Comparison of ENCODE assay signal across 1 cellular context in the genomic region with DNA sequence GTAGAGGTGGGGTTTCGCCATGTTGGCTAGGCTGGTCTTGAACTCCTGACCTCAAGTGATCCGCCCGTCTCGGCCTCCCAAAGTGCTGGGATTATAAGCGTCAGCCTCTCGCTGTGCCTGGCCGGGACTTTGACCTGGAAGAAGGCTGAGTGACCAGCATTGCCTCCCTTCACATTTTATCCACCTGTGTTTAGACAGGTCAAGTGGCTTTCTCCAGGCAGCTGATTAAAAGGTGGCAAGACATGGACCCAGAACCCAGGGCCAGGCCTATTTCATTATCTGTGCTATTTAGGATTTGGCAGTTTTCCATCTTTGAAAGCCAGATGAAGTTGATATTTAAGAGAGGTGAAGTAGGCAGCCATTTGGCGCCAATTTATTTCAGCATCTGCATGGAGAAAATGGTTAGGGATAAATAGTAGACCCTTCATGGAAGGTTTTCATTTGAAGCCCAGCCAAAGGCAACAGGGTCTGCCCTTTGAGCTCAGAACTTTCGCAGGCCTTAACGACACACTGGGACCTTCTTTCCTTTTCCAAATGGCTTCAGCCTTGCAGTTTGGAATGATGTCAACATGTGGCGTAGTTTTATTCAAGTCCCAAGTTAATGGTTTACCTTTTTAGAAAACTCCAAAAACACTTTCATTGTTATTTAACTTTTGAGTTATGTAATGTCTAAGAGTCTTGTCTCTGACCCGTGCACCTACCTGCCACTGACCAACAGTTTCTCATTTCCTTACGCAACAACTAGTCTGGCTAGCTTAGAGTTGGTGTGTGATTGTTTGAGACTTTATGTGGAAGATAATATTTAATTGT.
TF ChIP-seq lines count a peak whose summit lies in the region.

No MANE protein-coding gene starts in this region.

TF ChIP-seq in HepG2, 621 proteins besides CTCF, POLR2A, EP300 and RAD21 (continued from another document and continues in another):
- TF ChIP-seq TIGD3 (CRISPR knock-in tag; IDR thresholded peaks at IDR 0.05; ENCODE audit: borderline replicate concordance): no peak
- TF ChIP-seq KDM1A (CRISPR knock-in tag; IDR thresholded peaks at IDR 0.05): no peak
- TF ChIP-seq, protein P1, sequence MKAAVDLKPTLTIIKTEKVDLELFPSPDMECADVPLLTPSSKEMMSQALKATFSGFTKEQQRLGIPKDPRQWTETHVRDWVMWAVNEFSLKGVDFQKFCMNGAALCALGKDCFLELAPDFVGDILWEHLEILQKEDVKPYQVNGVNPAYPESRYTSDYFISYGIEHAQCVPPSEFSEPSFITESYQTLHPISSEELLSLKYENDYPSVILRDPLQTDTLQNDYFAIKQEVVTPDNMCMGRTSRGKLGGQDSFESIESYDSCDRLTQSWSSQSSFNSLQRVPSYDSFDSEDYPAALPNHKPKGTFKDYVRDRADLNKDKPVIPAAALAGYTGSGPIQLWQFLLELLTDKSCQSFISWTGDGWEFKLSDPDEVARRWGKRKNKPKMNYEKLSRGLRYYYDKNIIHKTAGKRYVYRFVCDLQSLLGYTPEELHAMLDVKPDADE (CRISPR knock-in tag; IDR thresholded peaks at IDR 0.05): no peak
- TF ChIP-seq STAT5B (CRISPR knock-in tag; IDR thresholded peaks at IDR 0.05): no peak
- peak; percentile 97 for TF ChIP-seq RARA (CRISPR knock-in tag; IDR thresholded peaks at IDR 0.05)
- TF ChIP-seq REPIN1 (CRISPR knock-in tag; IDR thresholded peaks at IDR 0.05; ENCODE audit: borderline replicate concordance, low read depth): no peak
- TF ChIP-seq RXRA (CRISPR knock-in tag; IDR thresholded peaks at IDR 0.05): peak; percentile 51; the same call in 1 of the 2 replicates
- no peak for TF ChIP-seq PRPF4 (IDR thresholded peaks at IDR 0.05; ENCODE audit: low read depth, low read length, poor library complexity, severe bottlenecking)
- TF ChIP-seq PAX8 (CRISPR knock-in tag; IDR thresholded peaks at IDR 0.05; ENCODE audit: borderline replicate concordance): no peak
- TF ChIP-seq, protein P2, sequence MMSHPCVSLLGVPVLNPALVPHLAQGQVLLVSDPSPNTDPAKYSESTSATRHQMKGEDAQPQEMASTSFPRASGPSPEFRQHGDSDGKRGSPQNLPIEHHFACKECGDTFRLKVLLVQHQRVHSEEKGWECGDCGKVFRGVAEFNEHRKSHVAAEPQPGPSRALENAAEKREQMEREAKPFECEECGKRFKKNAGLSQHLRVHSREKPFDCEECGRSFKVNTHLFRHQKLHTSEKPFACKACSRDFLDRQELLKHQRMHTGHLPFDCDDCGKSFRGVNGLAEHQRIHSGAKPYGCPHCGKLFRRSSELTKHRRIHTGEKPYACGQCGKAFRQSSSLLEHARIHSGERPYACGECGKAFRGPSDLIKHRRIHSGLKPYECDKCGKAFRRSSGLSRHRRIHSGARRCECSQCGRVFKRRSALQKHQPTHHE (CRISPR knock-in tag; IDR thresholded peaks at IDR 0.05; ENCODE audit: borderline replicate concordance): no peak
- TF ChIP-seq ZFX (CRISPR knock-in tag; IDR thresholded peaks at IDR 0.05; ENCODE audit: low read depth): peak; percentile 51
- peak; percentile 87 for TF ChIP-seq NCOR1 (IDR thresholded peaks at IDR 0.05; ENCODE audit: borderline replicate concordance, low read length)
- no peak for TF ChIP-seq ZNF432 (CRISPR knock-in tag; IDR thresholded peaks at IDR 0.05; ENCODE audit: borderline replicate concordance)
- no peak; the same call in none of the 2 replicates for TF ChIP-seq YEATS4 (CRISPR knock-in tag; IDR thresholded peaks at IDR 0.05; ENCODE audit: borderline replicate concordance)
- TF ChIP-seq ZNF543 (CRISPR knock-in tag; IDR thresholded peaks at IDR 0.05): 0 out of 2 replicates have a peak, but pooled peaks have one; percentile 40
- TF ChIP-seq HNF4G (IDR thresholded peaks at IDR 0.05; ENCODE audit: borderline replicate concordance, low read depth, low read length): peak; percentile 50
- peak; percentile 44; the same call in 1 of the 2 replicates for TF ChIP-seq HNF4G (CRISPR knock-in tag; IDR thresholded peaks at IDR 0.05; ENCODE audit: borderline replicate concordance, low read depth)
- TF ChIP-seq CENPX (CRISPR knock-in tag; IDR thresholded peaks at IDR 0.05): no peak
- TF ChIP-seq, protein P3, sequence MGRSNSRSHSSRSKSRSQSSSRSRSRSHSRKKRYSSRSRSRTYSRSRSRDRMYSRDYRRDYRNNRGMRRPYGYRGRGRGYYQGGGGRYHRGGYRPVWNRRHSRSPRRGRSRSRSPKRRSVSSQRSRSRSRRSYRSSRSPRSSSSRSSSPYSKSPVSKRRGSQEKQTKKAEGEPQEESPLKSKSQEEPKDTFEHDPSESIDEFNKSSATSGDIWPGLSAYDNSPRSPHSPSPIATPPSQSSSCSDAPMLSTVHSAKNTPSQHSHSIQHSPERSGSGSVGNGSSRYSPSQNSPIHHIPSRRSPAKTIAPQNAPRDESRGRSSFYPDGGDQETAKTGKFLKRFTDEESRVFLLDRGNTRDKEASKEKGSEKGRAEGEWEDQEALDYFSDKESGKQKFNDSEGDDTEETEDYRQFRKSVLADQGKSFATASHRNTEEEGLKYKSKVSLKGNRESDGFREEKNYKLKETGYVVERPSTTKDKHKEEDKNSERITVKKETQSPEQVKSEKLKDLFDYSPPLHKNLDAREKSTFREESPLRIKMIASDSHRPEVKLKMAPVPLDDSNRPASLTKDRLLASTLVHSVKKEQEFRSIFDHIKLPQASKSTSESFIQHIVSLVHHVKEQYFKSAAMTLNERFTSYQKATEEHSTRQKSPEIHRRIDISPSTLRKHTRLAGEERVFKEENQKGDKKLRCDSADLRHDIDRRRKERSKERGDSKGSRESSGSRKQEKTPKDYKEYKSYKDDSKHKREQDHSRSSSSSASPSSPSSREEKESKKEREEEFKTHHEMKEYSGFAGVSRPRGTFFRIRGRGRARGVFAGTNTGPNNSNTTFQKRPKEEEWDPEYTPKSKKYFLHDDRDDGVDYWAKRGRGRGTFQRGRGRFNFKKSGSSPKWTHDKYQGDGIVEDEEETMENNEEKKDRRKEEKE (IDR thresholded peaks at IDR 0.05): no peak
- no peak for TF ChIP-seq ARNT (IDR thresholded peaks at IDR 0.05)
- TF ChIP-seq ZNF670 (CRISPR knock-in tag; IDR thresholded peaks at IDR 0.05; ENCODE audit: borderline replicate concordance): 0 out of 2 replicates have a peak, but pooled peaks have one; percentile 12
- TF ChIP-seq, protein P4, sequence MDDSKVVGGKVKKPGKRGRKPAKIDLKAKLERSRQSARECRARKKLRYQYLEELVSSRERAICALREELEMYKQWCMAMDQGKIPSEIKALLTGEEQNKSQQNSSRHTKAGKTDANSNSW (CRISPR knock-in tag; IDR thresholded peaks at IDR 0.05; ENCODE audit: borderline replicate concordance): no peak
- TF ChIP-seq, protein P5, sequence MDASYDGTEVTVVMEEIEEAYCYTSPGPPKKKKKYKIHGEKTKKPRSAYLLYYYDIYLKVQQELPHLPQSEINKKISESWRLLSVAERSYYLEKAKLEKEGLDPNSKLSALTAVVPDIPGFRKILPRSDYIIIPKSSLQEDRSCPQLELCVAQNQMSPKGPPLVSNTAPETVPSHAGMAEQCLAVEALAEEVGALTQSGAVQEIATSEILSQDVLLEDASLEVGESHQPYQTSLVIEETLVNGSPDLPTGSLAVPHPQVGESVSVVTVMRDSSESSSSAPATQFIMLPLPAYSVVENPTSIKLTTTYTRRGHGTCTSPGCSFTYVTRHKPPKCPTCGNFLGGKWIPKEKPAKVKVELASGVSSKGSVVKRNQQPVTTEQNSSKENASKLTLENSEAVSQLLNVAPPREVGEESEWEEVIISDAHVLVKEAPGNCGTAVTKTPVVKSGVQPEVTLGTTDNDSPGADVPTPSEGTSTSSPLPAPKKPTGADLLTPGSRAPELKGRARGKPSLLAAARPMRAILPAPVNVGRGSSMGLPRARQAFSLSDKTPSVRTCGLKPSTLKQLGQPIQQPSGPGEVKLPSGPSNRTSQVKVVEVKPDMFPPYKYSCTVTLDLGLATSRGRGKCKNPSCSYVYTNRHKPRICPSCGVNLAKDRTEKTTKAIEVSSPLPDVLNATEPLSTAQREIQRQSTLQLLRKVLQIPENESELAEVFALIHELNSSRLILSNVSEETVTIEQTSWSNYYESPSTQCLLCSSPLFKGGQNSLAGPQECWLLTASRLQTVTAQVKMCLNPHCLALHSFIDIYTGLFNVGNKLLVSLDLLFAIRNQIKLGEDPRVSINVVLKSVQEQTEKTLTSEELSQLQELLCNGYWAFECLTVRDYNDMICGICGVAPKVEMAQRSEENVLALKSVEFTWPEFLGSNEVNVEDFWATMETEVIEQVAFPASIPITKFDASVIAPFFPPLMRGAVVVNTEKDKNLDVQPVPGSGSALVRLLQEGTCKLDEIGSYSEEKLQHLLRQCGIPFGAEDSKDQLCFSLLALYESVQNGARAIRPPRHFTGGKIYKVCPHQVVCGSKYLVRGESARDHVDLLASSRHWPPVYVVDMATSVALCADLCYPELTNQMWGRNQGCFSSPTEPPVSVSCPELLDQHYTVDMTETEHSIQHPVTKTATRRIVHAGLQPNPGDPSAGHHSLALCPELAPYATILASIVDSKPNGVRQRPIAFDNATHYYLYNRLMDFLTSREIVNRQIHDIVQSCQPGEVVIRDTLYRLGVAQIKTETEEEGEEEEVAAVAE (CRISPR knock-in tag; IDR thresholded peaks at IDR 0.05; ENCODE audit: borderline replicate concordance): no peak
- no peak for TF ChIP-seq ZNF784 (CRISPR knock-in tag; IDR thresholded peaks at IDR 0.05; ENCODE audit: borderline replicate concordance)
- TF ChIP-seq ZBTB3 (CRISPR knock-in tag; IDR thresholded peaks at IDR 0.05; ENCODE audit: borderline replicate concordance, low read depth): 0 out of 2 replicates have a peak, but pooled peaks have one; percentile 56
- TF ChIP-seq CENPT (CRISPR knock-in tag; IDR thresholded peaks at IDR 0.05; ENCODE audit: low read depth): no peak
- TF ChIP-seq, protein P6, sequence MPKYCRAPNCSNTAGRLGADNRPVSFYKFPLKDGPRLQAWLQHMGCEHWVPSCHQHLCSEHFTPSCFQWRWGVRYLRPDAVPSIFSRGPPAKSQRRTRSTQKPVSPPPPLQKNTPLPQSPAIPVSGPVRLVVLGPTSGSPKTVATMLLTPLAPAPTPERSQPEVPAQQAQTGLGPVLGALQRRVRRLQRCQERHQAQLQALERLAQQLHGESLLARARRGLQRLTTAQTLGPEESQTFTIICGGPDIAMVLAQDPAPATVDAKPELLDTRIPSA (CRISPR knock-in tag; IDR thresholded peaks at IDR 0.05; ENCODE audit: borderline replicate concordance): no peak
- TF ChIP-seq ZNF672 (CRISPR knock-in tag; IDR thresholded peaks at IDR 0.05): no peak
- TF ChIP-seq ZNF138 (CRISPR knock-in tag; IDR thresholded peaks at IDR 0.05; ENCODE audit: low read depth): no peak
- no peak for TF ChIP-seq ZZZ3 (CRISPR knock-in tag; IDR thresholded peaks at IDR 0.05; ENCODE audit: borderline replicate concordance)
- TF ChIP-seq HDAC2 (CRISPR knock-in tag; IDR thresholded peaks at IDR 0.05): peak; percentile 84
- peak; percentile 50 for TF ChIP-seq GATAD1 (CRISPR knock-in tag; IDR thresholded peaks at IDR 0.05)
- TF ChIP-seq NFYB (CRISPR knock-in tag; IDR thresholded peaks at IDR 0.05): no peak
- TF ChIP-seq ISX (CRISPR knock-in tag; conservative IDR thresholded peaks at IDR 0.05): no peak
- TF ChIP-seq, protein P7, sequence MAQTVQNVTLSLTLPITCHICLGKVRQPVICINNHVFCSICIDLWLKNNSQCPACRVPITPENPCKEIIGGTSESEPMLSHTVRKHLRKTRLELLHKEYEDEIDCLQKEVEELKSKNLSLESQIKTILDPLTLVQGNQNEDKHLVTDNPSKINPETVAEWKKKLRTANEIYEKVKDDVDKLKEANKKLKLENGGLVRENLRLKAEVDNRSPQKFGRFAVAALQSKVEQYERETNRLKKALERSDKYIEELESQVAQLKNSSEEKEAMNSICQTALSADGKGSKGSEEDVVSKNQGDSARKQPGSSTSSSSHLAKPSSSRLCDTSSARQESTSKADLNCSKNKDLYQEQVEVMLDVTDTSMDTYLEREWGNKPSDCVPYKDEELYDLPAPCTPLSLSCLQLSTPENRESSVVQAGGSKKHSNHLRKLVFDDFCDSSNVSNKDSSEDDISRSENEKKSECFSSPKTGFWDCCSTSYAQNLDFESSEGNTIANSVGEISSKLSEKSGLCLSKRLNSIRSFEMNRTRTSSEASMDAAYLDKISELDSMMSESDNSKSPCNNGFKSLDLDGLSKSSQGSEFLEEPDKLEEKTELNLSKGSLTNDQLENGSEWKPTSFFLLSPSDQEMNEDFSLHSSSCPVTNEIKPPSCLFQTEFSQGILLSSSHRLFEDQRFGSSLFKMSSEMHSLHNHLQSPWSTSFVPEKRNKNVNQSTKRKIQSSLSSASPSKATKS (CRISPR knock-in tag; IDR thresholded peaks at IDR 0.05): no peak
- TF ChIP-seq KLF12 (CRISPR knock-in tag; IDR thresholded peaks at IDR 0.05; ENCODE audit: borderline replicate concordance): no peak; the same call in 1 of the 2 replicates
- TF ChIP-seq, protein P8, sequence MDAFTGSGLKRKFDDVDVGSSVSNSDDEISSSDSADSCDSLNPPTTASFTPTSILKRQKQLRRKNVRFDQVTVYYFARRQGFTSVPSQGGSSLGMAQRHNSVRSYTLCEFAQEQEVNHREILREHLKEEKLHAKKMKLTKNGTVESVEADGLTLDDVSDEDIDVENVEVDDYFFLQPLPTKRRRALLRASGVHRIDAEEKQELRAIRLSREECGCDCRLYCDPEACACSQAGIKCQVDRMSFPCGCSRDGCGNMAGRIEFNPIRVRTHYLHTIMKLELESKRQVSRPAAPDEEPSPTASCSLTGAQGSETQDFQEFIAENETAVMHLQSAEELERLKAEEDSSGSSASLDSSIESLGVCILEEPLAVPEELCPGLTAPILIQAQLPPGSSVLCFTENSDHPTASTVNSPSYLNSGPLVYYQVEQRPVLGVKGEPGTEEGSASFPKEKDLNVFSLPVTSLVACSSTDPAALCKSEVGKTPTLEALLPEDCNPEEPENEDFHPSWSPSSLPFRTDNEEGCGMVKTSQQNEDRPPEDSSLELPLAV (CRISPR knock-in tag; conservative IDR thresholded peaks at IDR 0.05; ENCODE audit: low read depth): no peak
- TF ChIP-seq TSC22D2 (CRISPR knock-in tag; IDR thresholded peaks at IDR 0.05; ENCODE audit: borderline replicate concordance): 0 out of 2 replicates have a peak, but pooled peaks have one; percentile 54
- no peak for TF ChIP-seq ZFP41 (CRISPR knock-in tag; IDR thresholded peaks at IDR 0.05; ENCODE audit: borderline replicate concordance)
